In the genomic region with DNA sequence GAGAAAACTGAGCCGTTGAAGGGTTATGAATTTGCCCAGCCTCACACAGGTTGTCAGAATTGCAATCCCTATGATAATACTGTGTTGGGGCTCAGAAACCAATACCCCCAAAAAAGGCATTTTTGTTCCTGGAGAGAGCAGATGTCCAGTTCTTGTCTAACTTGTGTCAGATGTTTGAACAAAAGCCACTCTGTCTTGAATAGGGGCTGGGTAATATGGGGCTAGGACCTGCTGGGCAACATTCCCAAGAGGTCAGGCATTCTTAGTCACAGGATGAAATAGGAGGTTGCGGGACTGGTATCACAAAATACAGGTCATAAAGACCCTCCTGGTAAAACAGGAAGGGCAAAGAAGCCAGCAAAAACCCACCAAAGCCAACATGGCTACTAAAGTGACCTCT, we compare ENCODE assay signal across 14 cellular contexts.
"Had no signal": no experiment of that assay in that cellular context is flagged by ENCODE, and none has a peak within 500 bp of the region (broad histone marks: within the 10 kb centered on the region; RNA-seq: fewer than 3 reads in every experiment).

No MANE protein-coding gene starts in this region.

- DNase-seq: activated CD4-positive, alpha-beta memory T cell treated with anti-CD3 and anti-CD28 coated beads for 36 hours; activated CD4-positive, alpha-beta T cell treated with anti-CD3 and anti-CD28 coated beads for 4 hours; activated naive CD4-positive, alpha-beta T cell treated with Interleukin-2 at 50 U/mL for 16 hours; activated naive CD8-positive, alpha-beta T cell treated with anti-CD3 and anti-CD28 coated beads, Interleukin-2, amount 10 ng/mL, durations not matched to agents 7 days and 5 days; activated T-cell treated with anti-CD3 and anti-CD28 coated beads for 4 hours; amygdala; natural killer cell; ovary; psoas muscle; right cardiac atrium; upper lobe of left lung had no signal

- H3K4me3 Mint-ChIP-seq: activated CD4-positive, alpha-beta memory T cell treated with anti-CD3 and anti-CD28 coated beads for 36 hours; activated naive CD8-positive, alpha-beta T cell treated with anti-CD3 and anti-CD28 coated beads, Interleukin-2, amount 10 ng/mL, durations not matched to agents 7 days and 5 days; natural killer cell; stimulated activated naive CD8-positive, alpha-beta T cell treated with anti-CD3 and anti-CD28 coated beads, Interleukin-15, Interleukin-2, amounts not matched to agents 100 ng/mL and 50 ng/mL, for 24 hours; T-helper 2 cell treated with Interferon-gamma antibody and Interleukin-4, amounts not matched to agents 5 μg/mL and 100 μg/mL, for 36 hours had no signal

- H3K4me1 ChIP-seq: psoas muscle, suprapubic skin, upper lobe of left lung had no signal

- H3K36me3 ChIP-seq: ovary, suprapubic skin, upper lobe of left lung had no signal

- ATAC-seq: natural killer cell, psoas muscle, right cardiac atrium had no signal

- H3K27ac ChIP-seq: ovary, psoas muscle, suprapubic skin, upper lobe of left lung had no signal

- H3K4me1 Mint-ChIP-seq: activated naive CD8-positive, alpha-beta T cell treated with anti-CD3 and anti-CD28 coated beads, Interleukin-2, amount 10 ng/mL, durations not matched to agents 7 days and 5 days; natural killer cell had no signal

- H3K4me3 ChIP-seq: ovary, psoas muscle, suprapubic skin, upper lobe of left lung had no signal

- H3K27me3 Mint-ChIP-seq: activated CD4-positive, alpha-beta memory T cell treated with anti-CD3 and anti-CD28 coated beads for 36 hours; activated naive CD8-positive, alpha-beta T cell treated with anti-CD3 and anti-CD28 coated beads, Interleukin-2, amount 10 ng/mL, durations not matched to agents 7 days and 5 days; stimulated activated naive CD8-positive, alpha-beta T cell treated with anti-CD3 and anti-CD28 coated beads, Interleukin-15, Interleukin-2, amounts not matched to agents 100 ng/mL and 50 ng/mL, for 24 hours had no signal

- H3K9me3 ChIP-seq: ovary, psoas muscle, suprapubic skin, upper lobe of left lung had no signal

- H3K27me3 ChIP-seq: ovary, suprapubic skin, upper lobe of left lung had no signal

- H3K27ac Mint-ChIP-seq: activated CD4-positive, alpha-beta memory T cell treated with anti-CD3 and anti-CD28 coated beads for 36 hours; activated naive CD8-positive, alpha-beta T cell treated with anti-CD3 and anti-CD28 coated beads, Interleukin-2, amount 10 ng/mL, durations not matched to agents 7 days and 5 days; natural killer cell; stimulated activated naive CD8-positive, alpha-beta T cell treated with anti-CD3 and anti-CD28 coated beads, Interleukin-15, Interleukin-2, amounts not matched to agents 100 ng/mL and 50 ng/mL, for 24 hours; T-helper 2 cell treated with Interferon-gamma antibody and Interleukin-4, amounts not matched to agents 5 μg/mL and 100 μg/mL, for 36 hours had no signal

- H3K36me3 Mint-ChIP-seq: activated CD4-positive, alpha-beta memory T cell treated with anti-CD3 and anti-CD28 coated beads for 36 hours; activated naive CD8-positive, alpha-beta T cell treated with anti-CD3 and anti-CD28 coated beads, Interleukin-2, amount 10 ng/mL, durations not matched to agents 7 days and 5 days; natural killer cell had no signal
